1 cellular context compared by ENCODE assay signal in the genomic region with DNA sequence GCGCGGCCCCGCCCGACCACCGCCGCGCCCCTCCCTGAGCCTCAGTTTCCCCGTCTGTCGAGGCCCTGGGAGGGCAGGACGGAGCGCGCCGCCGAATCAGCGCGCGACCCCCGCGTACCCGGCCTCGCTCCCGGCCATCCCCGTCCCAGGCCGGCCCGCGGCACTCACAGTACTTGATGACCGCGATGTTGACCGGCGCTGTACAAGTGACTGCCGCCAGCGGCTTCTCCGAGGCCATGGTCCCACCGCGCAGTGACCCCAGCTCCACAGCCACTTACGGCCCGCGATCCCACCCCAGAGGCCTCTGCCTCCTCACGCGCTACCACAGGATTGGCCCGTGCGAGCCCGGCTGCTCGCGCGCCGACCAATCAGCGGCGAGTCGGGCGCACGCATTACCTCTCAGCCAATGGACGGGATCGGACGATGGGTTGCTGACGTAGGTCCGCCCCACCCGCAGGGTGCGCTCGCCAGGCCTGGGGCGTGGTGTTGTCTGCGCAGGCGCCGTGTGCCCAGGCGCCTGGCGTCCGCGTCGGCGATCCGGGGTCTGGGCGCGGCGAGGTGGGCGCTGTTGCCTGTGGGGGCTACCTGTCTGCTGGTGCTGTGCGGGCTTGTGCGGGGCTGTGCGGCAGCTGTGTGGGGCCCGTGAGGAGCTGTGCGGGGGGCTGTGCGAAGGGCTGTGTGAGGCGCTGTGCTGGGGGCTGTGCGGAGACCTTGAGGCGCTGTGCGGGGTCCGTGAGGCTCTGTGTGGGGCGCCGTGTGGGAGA.
A peak's percentile ranks its signal among the peaks of the same experiment; 100 is the strongest.
TF ChIP-seq lines count a peak whose summit lies in the region.

A gene with protein sequence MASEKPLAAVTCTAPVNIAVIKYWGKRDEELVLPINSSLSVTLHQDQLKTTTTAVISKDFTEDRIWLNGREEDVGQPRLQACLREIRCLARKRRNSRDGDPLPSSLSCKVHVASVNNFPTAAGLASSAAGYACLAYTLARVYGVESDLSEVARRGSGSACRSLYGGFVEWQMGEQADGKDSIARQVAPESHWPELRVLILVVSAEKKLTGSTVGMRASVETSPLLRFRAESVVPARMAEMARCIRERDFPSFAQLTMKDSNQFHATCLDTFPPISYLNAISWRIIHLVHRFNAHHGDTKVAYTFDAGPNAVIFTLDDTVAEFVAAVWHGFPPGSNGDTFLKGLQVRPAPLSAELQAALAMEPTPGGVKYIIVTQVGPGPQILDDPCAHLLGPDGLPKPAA (minus strand): TSS at position 249 of the 764 bp plus-strand sequence. CDS start 11 bp downstream, at position 238.

TF ChIP-seq in HepG2, 621 proteins besides CTCF, POLR2A, EP300 and RAD21 (continued from another document and continues in another):
- TF ChIP-seq, protein P1, sequence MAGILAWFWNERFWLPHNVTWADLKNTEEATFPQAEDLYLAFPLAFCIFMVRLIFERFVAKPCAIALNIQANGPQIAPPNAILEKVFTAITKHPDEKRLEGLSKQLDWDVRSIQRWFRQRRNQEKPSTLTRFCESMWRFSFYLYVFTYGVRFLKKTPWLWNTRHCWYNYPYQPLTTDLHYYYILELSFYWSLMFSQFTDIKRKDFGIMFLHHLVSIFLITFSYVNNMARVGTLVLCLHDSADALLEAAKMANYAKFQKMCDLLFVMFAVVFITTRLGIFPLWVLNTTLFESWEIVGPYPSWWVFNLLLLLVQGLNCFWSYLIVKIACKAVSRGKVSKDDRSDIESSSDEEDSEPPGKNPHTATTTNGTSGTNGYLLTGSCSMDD (CRISPR knock-in tag; IDR thresholded peaks at IDR 0.05), result no peak
- TF ChIP-seq NFYC (CRISPR knock-in tag; IDR thresholded peaks at IDR 0.05) (peak; percentile 100), NFIC (IDR thresholded peaks at IDR 0.05; ENCODE audit: low read length) (no peak), CBX5 (CRISPR knock-in tag; IDR thresholded peaks at IDR 0.05; ENCODE audit: borderline replicate concordance) (no peak; the same call in 1 of the 2 replicates), PHF21A (CRISPR knock-in tag; IDR thresholded peaks at IDR 0.05) (peak; percentile 87), ZNF605 (CRISPR knock-in tag; IDR thresholded peaks at IDR 0.05) (peak; percentile 98), FOXP4 (CRISPR knock-in tag; IDR thresholded peaks at IDR 0.05) (peak; percentile 12), HDAC2 (CRISPR knock-in tag; IDR thresholded peaks at IDR 0.05) (peak; percentile 54), ARNTL (CRISPR knock-in tag; IDR thresholded peaks at IDR 0.05) (peak; percentile 96), GATA4 (IDR thresholded peaks at IDR 0.05; ENCODE audit: borderline replicate concordance, low read depth) (peak; percentile 67; the same call in 1 of the 2 replicates), RXRB (CRISPR knock-in tag; IDR thresholded peaks at IDR 0.05; ENCODE audit: borderline replicate concordance) (peak; percentile 76), DMTF1 (CRISPR knock-in tag; IDR thresholded peaks at IDR 0.05) (no peak), ZNF746 (CRISPR knock-in tag; IDR thresholded peaks at IDR 0.05) (no peak; the same call in 1 of the 2 replicates), IKZF1 (IDR thresholded peaks at IDR 0.05) (no peak), ZNF362 (CRISPR knock-in tag; IDR thresholded peaks at IDR 0.05; ENCODE audit: borderline replicate concordance) (peak; percentile 78), HNRNPUL1 (IDR thresholded peaks at IDR 0.05; ENCODE audit: low read depth, low read length) (peak; percentile 27; the same call in 1 of the 2 replicates), AGO2 (optimal IDR thresholded peaks at IDR 0.05; ENCODE audit: low read depth, low read length) (peak; percentile 85), CEBPB (IDR thresholded peaks at IDR 0.05; ENCODE audit: borderline replicate concordance, low read depth, low read length) (no peak), ZSCAN25 (CRISPR knock-in tag; IDR thresholded peaks at IDR 0.05) (peak; percentile 38), ZNF7 (CRISPR knock-in tag; IDR thresholded peaks at IDR 0.05) (no peak), TSC22D2 (CRISPR knock-in tag; IDR thresholded peaks at IDR 0.05; ENCODE audit: borderline replicate concordance) (peak; percentile 96; the same call in 1 of the 2 replicates), SAFB2 (CRISPR knock-in tag; IDR thresholded peaks at IDR 0.05; ENCODE audit: borderline replicate concordance, low read depth) (peak; percentile 72; the same call in 1 of the 2 replicates), ZNF790 (CRISPR knock-in tag; IDR thresholded peaks at IDR 0.05; ENCODE audit: borderline replicate concordance) (peak; percentile 90; the same call in 1 of the 2 replicates)
- TF ChIP-seq, protein P2, sequence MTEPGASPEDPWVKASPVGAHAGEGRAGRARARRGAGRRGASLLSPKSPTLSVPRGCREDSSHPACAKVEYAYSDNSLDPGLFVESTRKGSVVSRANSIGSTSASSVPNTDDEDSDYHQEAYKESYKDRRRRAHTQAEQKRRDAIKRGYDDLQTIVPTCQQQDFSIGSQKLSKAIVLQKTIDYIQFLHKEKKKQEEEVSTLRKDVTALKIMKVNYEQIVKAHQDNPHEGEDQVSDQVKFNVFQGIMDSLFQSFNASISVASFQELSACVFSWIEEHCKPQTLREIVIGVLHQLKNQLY (CRISPR knock-in tag; IDR thresholded peaks at IDR 0.05), result no peak
- TF ChIP-seq, protein P3, sequence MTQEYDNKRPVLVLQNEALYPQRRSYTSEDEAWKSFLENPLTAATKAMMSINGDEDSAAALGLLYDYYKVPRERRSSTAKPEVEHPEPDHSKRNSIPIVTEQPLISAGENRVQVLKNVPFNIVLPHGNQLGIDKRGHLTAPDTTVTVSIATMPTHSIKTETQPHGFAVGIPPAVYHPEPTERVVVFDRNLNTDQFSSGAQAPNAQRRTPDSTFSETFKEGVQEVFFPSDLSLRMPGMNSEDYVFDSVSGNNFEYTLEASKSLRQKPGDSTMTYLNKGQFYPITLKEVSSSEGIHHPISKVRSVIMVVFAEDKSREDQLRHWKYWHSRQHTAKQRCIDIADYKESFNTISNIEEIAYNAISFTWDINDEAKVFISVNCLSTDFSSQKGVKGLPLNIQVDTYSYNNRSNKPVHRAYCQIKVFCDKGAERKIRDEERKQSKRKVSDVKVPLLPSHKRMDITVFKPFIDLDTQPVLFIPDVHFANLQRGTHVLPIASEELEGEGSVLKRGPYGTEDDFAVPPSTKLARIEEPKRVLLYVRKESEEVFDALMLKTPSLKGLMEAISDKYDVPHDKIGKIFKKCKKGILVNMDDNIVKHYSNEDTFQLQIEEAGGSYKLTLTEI (CRISPR knock-in tag; conservative IDR thresholded peaks at IDR 0.05), result no peak
- TF ChIP-seq, protein P4, sequence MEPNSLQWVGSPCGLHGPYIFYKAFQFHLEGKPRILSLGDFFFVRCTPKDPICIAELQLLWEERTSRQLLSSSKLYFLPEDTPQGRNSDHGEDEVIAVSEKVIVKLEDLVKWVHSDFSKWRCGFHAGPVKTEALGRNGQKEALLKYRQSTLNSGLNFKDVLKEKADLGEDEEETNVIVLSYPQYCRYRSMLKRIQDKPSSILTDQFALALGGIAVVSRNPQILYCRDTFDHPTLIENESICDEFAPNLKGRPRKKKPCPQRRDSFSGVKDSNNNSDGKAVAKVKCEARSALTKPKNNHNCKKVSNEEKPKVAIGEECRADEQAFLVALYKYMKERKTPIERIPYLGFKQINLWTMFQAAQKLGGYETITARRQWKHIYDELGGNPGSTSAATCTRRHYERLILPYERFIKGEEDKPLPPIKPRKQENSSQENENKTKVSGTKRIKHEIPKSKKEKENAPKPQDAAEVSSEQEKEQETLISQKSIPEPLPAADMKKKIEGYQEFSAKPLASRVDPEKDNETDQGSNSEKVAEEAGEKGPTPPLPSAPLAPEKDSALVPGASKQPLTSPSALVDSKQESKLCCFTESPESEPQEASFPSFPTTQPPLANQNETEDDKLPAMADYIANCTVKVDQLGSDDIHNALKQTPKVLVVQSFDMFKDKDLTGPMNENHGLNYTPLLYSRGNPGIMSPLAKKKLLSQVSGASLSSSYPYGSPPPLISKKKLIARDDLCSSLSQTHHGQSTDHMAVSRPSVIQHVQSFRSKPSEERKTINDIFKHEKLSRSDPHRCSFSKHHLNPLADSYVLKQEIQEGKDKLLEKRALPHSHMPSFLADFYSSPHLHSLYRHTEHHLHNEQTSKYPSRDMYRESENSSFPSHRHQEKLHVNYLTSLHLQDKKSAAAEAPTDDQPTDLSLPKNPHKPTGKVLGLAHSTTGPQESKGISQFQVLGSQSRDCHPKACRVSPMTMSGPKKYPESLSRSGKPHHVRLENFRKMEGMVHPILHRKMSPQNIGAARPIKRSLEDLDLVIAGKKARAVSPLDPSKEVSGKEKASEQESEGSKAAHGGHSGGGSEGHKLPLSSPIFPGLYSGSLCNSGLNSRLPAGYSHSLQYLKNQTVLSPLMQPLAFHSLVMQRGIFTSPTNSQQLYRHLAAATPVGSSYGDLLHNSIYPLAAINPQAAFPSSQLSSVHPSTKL (CRISPR knock-in tag; IDR thresholded peaks at IDR 0.05), result peak; percentile 63
- TF ChIP-seq, protein P5, sequence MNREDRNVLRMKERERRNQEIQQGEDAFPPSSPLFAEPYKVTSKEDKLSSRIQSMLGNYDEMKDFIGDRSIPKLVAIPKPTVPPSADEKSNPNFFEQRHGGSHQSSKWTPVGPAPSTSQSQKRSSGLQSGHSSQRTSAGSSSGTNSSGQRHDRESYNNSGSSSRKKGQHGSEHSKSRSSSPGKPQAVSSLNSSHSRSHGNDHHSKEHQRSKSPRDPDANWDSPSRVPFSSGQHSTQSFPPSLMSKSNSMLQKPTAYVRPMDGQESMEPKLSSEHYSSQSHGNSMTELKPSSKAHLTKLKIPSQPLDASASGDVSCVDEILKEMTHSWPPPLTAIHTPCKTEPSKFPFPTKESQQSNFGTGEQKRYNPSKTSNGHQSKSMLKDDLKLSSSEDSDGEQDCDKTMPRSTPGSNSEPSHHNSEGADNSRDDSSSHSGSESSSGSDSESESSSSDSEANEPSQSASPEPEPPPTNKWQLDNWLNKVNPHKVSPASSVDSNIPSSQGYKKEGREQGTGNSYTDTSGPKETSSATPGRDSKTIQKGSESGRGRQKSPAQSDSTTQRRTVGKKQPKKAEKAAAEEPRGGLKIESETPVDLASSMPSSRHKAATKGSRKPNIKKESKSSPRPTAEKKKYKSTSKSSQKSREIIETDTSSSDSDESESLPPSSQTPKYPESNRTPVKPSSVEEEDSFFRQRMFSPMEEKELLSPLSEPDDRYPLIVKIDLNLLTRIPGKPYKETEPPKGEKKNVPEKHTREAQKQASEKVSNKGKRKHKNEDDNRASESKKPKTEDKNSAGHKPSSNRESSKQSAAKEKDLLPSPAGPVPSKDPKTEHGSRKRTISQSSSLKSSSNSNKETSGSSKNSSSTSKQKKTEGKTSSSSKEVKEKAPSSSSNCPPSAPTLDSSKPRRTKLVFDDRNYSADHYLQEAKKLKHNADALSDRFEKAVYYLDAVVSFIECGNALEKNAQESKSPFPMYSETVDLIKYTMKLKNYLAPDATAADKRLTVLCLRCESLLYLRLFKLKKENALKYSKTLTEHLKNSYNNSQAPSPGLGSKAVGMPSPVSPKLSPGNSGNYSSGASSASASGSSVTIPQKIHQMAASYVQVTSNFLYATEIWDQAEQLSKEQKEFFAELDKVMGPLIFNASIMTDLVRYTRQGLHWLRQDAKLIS (CRISPR knock-in tag; IDR thresholded peaks at IDR 0.05), result 0 out of 2 replicates have a peak, but pooled peaks have one; percentile 78
- TF ChIP-seq, protein P6, sequence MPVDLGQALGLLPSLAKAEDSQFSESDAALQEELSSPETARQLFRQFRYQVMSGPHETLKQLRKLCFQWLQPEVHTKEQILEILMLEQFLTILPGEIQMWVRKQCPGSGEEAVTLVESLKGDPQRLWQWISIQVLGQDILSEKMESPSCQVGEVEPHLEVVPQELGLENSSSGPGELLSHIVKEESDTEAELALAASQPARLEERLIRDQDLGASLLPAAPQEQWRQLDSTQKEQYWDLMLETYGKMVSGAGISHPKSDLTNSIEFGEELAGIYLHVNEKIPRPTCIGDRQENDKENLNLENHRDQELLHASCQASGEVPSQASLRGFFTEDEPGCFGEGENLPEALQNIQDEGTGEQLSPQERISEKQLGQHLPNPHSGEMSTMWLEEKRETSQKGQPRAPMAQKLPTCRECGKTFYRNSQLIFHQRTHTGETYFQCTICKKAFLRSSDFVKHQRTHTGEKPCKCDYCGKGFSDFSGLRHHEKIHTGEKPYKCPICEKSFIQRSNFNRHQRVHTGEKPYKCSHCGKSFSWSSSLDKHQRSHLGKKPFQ (CRISPR knock-in tag; IDR thresholded peaks at IDR 0.05; ENCODE audit: insufficient replicate concordance), result peak; percentile 76
